Comparison of ENCODE assay signal across 9 cellular contexts in the genomic region with DNA sequence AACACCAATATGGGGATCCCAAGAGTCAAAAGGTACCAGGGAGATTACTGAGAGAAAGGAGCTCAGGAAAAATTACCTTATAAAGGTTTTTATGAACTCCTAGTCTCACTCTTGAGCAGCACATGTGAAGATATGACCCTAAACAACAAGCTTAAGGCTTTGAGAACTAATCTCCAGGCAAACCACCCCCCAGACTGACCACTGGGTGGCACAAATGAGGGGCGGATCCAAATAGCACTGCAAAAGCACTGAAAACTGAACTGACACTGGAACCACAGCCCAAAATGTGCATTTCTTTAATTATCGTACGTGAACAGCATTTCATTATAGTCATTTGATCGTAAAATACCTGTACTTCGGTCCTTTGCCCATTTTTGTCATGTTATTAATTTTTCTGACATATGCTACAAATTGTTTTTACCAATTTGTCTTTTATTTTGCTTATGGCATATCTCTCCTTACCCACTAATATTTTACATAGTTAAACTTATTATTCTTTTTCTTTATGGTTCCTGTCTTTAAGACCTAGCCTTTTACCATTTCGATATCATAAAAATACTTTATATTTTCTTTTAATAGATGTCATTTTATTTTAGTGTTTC. TPM values are rescaled to one million over a fixed set of nuclear protein-coding genes. Genes with fewer than 3 reads are reported as not detected.
DNase-seq lines count a peak whose midpoint lies in the region; ATAC-seq and TF ChIP-seq lines count a peak whose summit lies in the region.
"Had no signal": no experiment of that assay in that cellular context is flagged by ENCODE, and none has a peak within 500 bp of the region (broad histone marks: within the 10 kb centered on the region; RNA-seq: fewer than 3 reads in every experiment).

No MANE protein-coding gene starts in this region.

- DNase-seq in CMK (ENCODE audit: low read depth) (peak; percentile 12), H4 (ENCODE audit: low spot score) (peak; percentile 22), RWPE1 (ENCODE audit: low spot score) (peak; percentile 21), T1000 (lab: John Stamatoyannopoulos, UW) (no peak), NCI-H345 treated with DMSO at 0.1 percent for 48 hours (lab: John Stamatoyannopoulos, UW; ENCODE audit: unreplicated experiment) (no peak)
- peak; percentile 30 to 38 (median 34) for DNase-seq in effector memory CD8-positive, alpha-beta T cell
- peak in 1 of 9 donors; percentile 1 for DNase-seq in naive thymus-derived CD4-positive, alpha-beta T cell

- H3K4me3 Mint-ChIP-seq in effector memory CD8-positive, alpha-beta T cell: no peak overlapping the region
- no peak overlapping the region for H3K4me3 Mint-ChIP-seq in naive thymus-derived CD4-positive, alpha-beta T cell

- H3K27ac Mint-ChIP-seq in effector memory CD8-positive, alpha-beta T cell: no peak overlapping the region
- no peak overlapping the region for H3K27ac Mint-ChIP-seq in naive thymus-derived CD4-positive, alpha-beta T cell

- H3K4me1 ChIP-seq in naive thymus-derived CD4-positive, alpha-beta T cell (ENCODE audit: control insufficient read depth in 2 of 2, insufficient read depth in 2 of 2, low read length in 2 of 2): no peaks in the 10 kb centered on the region

- no peak overlapping the region for H3K4me3 ChIP-seq in naive thymus-derived CD4-positive, alpha-beta T cell (ENCODE audit: low read length)
- H3K4me3 ChIP-seq: SK-N-MC had no signal

- no peaks in the 10 kb centered on the region for H3K27me3 ChIP-seq in naive thymus-derived CD4-positive, alpha-beta T cell (ENCODE audit: control insufficient read depth in 2 of 2, insufficient read depth in 2 of 2, low read length in 2 of 2)

- H3K27ac ChIP-seq in RWPE1: no peak overlapping the region
- H3K27ac ChIP-seq in naive thymus-derived CD4-positive, alpha-beta T cell (ENCODE audit: low read depth, low read length): no peak overlapping the region
- H3K27ac ChIP-seq: SK-N-MC had no signal

- H3K27me3 Mint-ChIP-seq in effector memory CD8-positive, alpha-beta T cell: no peaks in the 10 kb centered on the region
- no peaks in the 10 kb centered on the region for H3K27me3 Mint-ChIP-seq in naive thymus-derived CD4-positive, alpha-beta T cell

- peaks cover 57% of the 10 kb centered on the region for H3K36me3 Mint-ChIP-seq in effector memory CD8-positive, alpha-beta T cell (ENCODE audit: insufficient read depth)
- H3K36me3 Mint-ChIP-seq in naive thymus-derived CD4-positive, alpha-beta T cell: peaks cover 2 to 33% (median 10%) of the 10 kb centered on the region in 5 donors

- ATAC-seq in effector memory CD8-positive, alpha-beta T cell (replicated peaks): peak; percentile 63
- ATAC-seq in naive thymus-derived CD4-positive, alpha-beta T cell: peak; percentile 53
- ATAC-seq in GM21367 (IDR thresholded peaks at IDR 0.05; ENCODE audit: unreplicated experiment): no peak

- peaks cover 0 to 6% (median 5%) of the 10 kb centered on the region in 3 experiments for H3K36me3 ChIP-seq in naive thymus-derived CD4-positive, alpha-beta T cell (ENCODE audit: control insufficient read depth in 2 of 3, insufficient read depth in 3 of 3, low read length in 3 of 3)

- no peaks in the 10 kb centered on the region for H3K9me3 Mint-ChIP-seq in effector memory CD8-positive, alpha-beta T cell
- no peaks in the 10 kb centered on the region for H3K9me3 Mint-ChIP-seq in naive thymus-derived CD4-positive, alpha-beta T cell

- H3K9me3 ChIP-seq in naive thymus-derived CD4-positive, alpha-beta T cell (ENCODE audit: control insufficient read depth in 2 of 3, low read length in 3 of 3): no peaks in the 10 kb centered on the region

- peak; percentile 39; the same call in 1 of the 2 replicates for TF ChIP-seq CTCF in RWPE1 (conservative IDR thresholded peaks at IDR 0.05; ENCODE audit: low read depth)

- CTCF ChIA-PET in RWPE1 (lab: Yijun Ruan, JAX): interaction anchor here (0.6 to 1.0 kb wide), 2 partner anchors 13 to 1569 kb away, joined by 4 to 5 read pairs; no protein-coding TSS in a partner anchor
- CTCF ChIA-PET in naive thymus-derived CD4-positive, alpha-beta T cell (lab: Charles Lee): interaction anchor here (0.5 to 1.2 kb wide), 3 partner anchors 10 to 1002 kb away, joined by 3 to 4 read pairs (median 3); no protein-coding TSS in a partner anchor

- H3K4me1 Mint-ChIP-seq in effector memory CD8-positive, alpha-beta T cell (ENCODE audit: low read depth in 2 of 2): no peaks in the 10 kb centered on the region
- H3K4me1 Mint-ChIP-seq in naive thymus-derived CD4-positive, alpha-beta T cell: no peaks in the 10 kb centered on the region

- intact Hi-C loops in naive thymus-derived CD4-positive, alpha-beta T cell (cut with micrococcal nuclease): loop anchor here (1.0 to 2.0 kb wide), 2 partner anchors 99 to 100 kb away; no protein-coding TSS in a partner anchor

- POLR2A ChIA-PET in RWPE1 (lab: Yijun Ruan, JAX; ENCODE audit: low non-redundant PET): no interaction called here
- POLR2A ChIA-PET in naive thymus-derived CD4-positive, alpha-beta T cell (lab: Charles Lee): interaction anchor here (0.6 kb wide), 1 partner anchor 320 kb away, joined by 3 read pairs; no protein-coding TSS in a partner anchor

RNA-seq across cellular contexts. Expression of gene TFDP2, which starts 31.5 kb away (rescaled TPM):
- 66.5 and 71.4 TPM in 2 replicates for total RNA-seq in H4 (2014; rRNA removed; shearing (Covaris generic))
- total RNA-seq in naive thymus-derived CD4-positive, alpha-beta T cell: 10 to 100 TPM; 23.7 to 44.7 (median 41.0) TPM
- 10 to 100 TPM; 23.7 to 31.2 TPM for polyA plus RNA-seq in naive thymus-derived CD4-positive, alpha-beta T cell

RNA-seq across cellular contexts. Expression of gene GK5, which starts 44.5 kb away (rescaled TPM):
- total RNA-seq in H4 (2014; rRNA removed; shearing (Covaris generic)): 8.8 and 14.9 TPM in 2 replicates
- 10 to 100 TPM; 13.8 to 29.5 (median 16.2) TPM for total RNA-seq in naive thymus-derived CD4-positive, alpha-beta T cell
- polyA plus RNA-seq in naive thymus-derived CD4-positive, alpha-beta T cell: 1 to 10 TPM; 4.3 to 5.9 TPM

Comparison
In these comparisons a context has a peak if more than half of its experiments do, and no peak if none do; other contexts are left out.
1. DNase-seq: peak in CMK (single experiment), H4 (single experiment), RWPE1 (single experiment) and effector memory CD8-positive, alpha-beta T cell (3 of 3); none in T1000 (single experiment) and NCI-H345 treated with DMSO at 0.1 percent for 48 hours (single experiment).